Comparison of ENCODE assay signal across 8 cellular contexts in the genomic region with DNA sequence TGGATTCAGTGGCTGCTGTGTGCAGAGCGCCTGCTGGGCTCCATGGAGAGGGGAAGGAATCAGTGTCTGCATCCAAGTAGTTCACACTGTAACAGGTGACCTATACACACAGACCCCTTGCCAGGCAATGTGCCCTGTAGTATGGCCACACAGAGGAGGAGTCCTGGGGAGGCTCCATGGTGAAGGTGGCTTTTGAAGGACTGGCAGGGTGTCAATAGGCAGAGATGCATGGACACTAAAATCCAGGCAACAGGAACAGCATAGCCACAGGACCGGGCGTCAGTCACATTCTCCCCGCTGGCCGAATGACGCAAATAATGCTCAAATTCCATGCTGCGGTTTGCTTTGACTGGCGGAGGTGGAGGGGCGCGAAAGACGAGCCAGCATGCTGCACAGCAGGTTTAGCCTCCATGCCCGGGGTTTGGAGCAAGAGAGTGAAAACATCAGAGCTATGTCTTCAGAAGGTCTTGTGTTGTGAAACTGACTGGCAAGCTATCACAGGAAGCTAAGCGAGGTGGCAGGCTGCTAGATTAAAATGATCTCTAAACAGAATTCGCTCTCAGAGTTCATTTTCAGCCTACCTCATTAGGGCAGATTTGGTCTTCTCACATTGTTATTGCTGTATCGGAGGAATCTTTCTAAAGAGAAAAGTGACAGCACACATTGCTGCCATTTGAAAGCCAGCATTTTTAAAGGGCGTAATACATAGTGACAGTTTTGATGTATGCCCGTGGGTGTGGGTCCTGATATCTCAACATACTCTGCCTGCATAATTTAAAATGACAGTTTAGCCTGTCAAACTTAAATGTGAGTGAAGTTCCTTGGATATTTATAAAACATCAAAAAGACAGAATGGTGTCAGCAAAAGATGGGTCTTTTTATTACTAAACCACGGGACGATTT. TPM values are rescaled to one million over a fixed set of nuclear protein-coding genes. Genes with fewer than 3 reads are reported as not detected.
A peak's percentile ranks its signal among the peaks of the same experiment; 100 is the strongest.
DNase-seq lines count a peak whose midpoint lies in the region; ATAC-seq and TF ChIP-seq lines count a peak whose summit lies in the region.

No MANE protein-coding gene starts in this region.

- TF ChIP-seq CTCF in foreskin keratinocyte (conservative IDR thresholded peaks at IDR 0.05): peak; percentile 4

- H3K27ac ChIP-seq in foreskin keratinocyte: peak overlapping the region; percentile 95
- H3K27ac ChIP-seq in neuronal stem cell (replicated peaks; ENCODE audit: low read length): no peak overlapping the region

- DNase-seq in ACHN (peak; percentile 69), HK-2 (ENCODE audit: unreplicated experiment) (peak; percentile 68), RKO (ENCODE audit: low spot score) (peak; percentile 82), activated gamma-delta T cell treated with Interleukin-2 at 50 U/mL for 16 hours (peak; percentile 43), foreskin keratinocyte (peak; percentile 79 to 86), neuronal stem cell (ENCODE audit: low spot score) (no peak)
- DNase-seq in stimulated activated naive CD8-positive, alpha-beta T cell treated with anti-CD3 and anti-CD28 coated beads, Interleukin-15, amount 100 ng/mL, for 72 hours: peak; percentile 18 to 50

- no peaks in the 10 kb centered on the region for H3K9me3 ChIP-seq in neuronal stem cell (replicated peaks in 1 of 2; ENCODE audit: control insufficient read depth in 2 of 2, insufficient read depth in 1 of 2, low read depth in 1 of 2, low read length in 2 of 2)

- peak overlapping the region; percentile 100 for H3K27ac Mint-ChIP-seq in stimulated activated naive CD8-positive, alpha-beta T cell treated with anti-CD3 and anti-CD28 coated beads, Interleukin-15, amount 100 ng/mL, for 72 hours

- ATAC-seq in foreskin keratinocyte (peak; percentile 71), GM19395 (IDR thresholded peaks at IDR 0.05; ENCODE audit: unreplicated experiment) (no peak)
- ATAC-seq in stimulated activated naive CD8-positive, alpha-beta T cell treated with anti-CD3 and anti-CD28 coated beads, Interleukin-15, amount 100 ng/mL, for 72 hours: peak; percentile 17

- no peak overlapping the region for H3K4ac ChIP-seq in neuronal stem cell (ENCODE audit: low read length)

- H3K4me1 ChIP-seq in foreskin keratinocyte (peaks cover 22% of the 10 kb centered on the region), neuronal stem cell (ENCODE audit: control insufficient read depth in 2 of 2, insufficient read depth in 1 of 2, low read depth in 1 of 2, low read length in 2 of 2) (peaks cover 5 to 11% of the 10 kb centered on the region in 2 donors)

- H2BK5ac ChIP-seq in neuronal stem cell (ENCODE audit: low read length): no peak overlapping the region

- peak overlapping the region; percentile 27 for H3K4me2 ChIP-seq in neuronal stem cell (ENCODE audit: insufficient read depth, low read length, poor library complexity, severe bottlenecking)

- peak overlapping the region; percentile 100 for H3K4me3 Mint-ChIP-seq in stimulated activated naive CD8-positive, alpha-beta T cell treated with anti-CD3 and anti-CD28 coated beads, Interleukin-15, amount 100 ng/mL, for 72 hours

- peak overlapping the region; percentile 19 for H3K23ac ChIP-seq in neuronal stem cell (ENCODE audit: low read depth, low read length, poor library complexity)

- H2AK5ac ChIP-seq in neuronal stem cell (ENCODE audit: low read depth, low read length): no peak overlapping the region

- H3K9ac ChIP-seq in neuronal stem cell (ENCODE audit: low read depth, low read length, poor library complexity): no peak overlapping the region

- WGBS in neuronal stem cell (ENCODE audit: extremely low coverage in 2 of 2, insufficient read length in 2 of 2, insufficient replicate concordance in 1 of 2), 2 donors: no CpG with 5 or more reads among the region's 19 CpGs

- peaks cover 43% of the 10 kb centered on the region for H3K4me1 Mint-ChIP-seq in stimulated activated naive CD8-positive, alpha-beta T cell treated with anti-CD3 and anti-CD28 coated beads, Interleukin-15, amount 100 ng/mL, for 72 hours

- no peaks in the 10 kb centered on the region for H3K9me3 Mint-ChIP-seq in stimulated activated naive CD8-positive, alpha-beta T cell treated with anti-CD3 and anti-CD28 coated beads, Interleukin-15, amount 100 ng/mL, for 72 hours

- peaks cover 0 to 10% of the 10 kb centered on the region in 2 donors for H3K36me3 ChIP-seq in neuronal stem cell (replicated peaks in 1 of 2; ENCODE audit: control insufficient read depth in 2 of 2, insufficient read depth in 2 of 2, low read length in 2 of 2)

- in situ Hi-C loops in ACHN (cut with HindIII; ENCODE audit: low pct_ligation_motif_present, low pct_unique_long_range_greater_than_20kb, low sequenced_read_pairs): no loop called here

- no peak overlapping the region for H4K91ac ChIP-seq in neuronal stem cell (ENCODE audit: low read depth, low read length, poor library complexity)

- H3K27me3 ChIP-seq in foreskin keratinocyte: no peaks in the 10 kb centered on the region
- no peaks in the 10 kb centered on the region for H3K27me3 ChIP-seq in neuronal stem cell (ENCODE audit: control insufficient read depth in 3 of 3, insufficient read depth in 3 of 3, low read depth in 1 of 3, low read length in 3 of 3)

- no peak overlapping the region for H4K8ac ChIP-seq in neuronal stem cell (ENCODE audit: low read depth, low read length)

- H3K18ac ChIP-seq in neuronal stem cell (ENCODE audit: low read length): peak overlapping the region; percentile 58

- H2BK15ac ChIP-seq in neuronal stem cell (ENCODE audit: low read length): no peak overlapping the region

- no peak overlapping the region for H2BK120ac ChIP-seq in neuronal stem cell (ENCODE audit: low read depth, low read length)

- peaks cover 7% of the 10 kb centered on the region for H3K79me1 ChIP-seq in neuronal stem cell (ENCODE audit: low read depth, low read length)

- H2AFZ ChIP-seq in neuronal stem cell (ENCODE audit: low read length): peak overlapping the region; percentile 86

- no peak overlapping the region for H3K14ac ChIP-seq in neuronal stem cell (ENCODE audit: low read length)

- no peaks in the 10 kb centered on the region for H3K27me3 Mint-ChIP-seq in stimulated activated naive CD8-positive, alpha-beta T cell treated with anti-CD3 and anti-CD28 coated beads, Interleukin-15, amount 100 ng/mL, for 72 hours

- H3K4me3 ChIP-seq in neuronal stem cell (ENCODE audit: low read length in 2 of 2): peak overlapping the region in 1 of 2 donors; percentile 88

- H2BK12ac ChIP-seq in neuronal stem cell (ENCODE audit: low read length): no peak overlapping the region

RNA-seq across cellular contexts. Expression of a gene that starts 1.1 kb away (rescaled TPM):
- 29.1 and 31.8 TPM in 2 replicates for total RNA-seq in foreskin keratinocyte
- 19.2 and 21.9 TPM in 2 replicates for polyA plus RNA-seq in foreskin keratinocyte
- polyA plus RNA-seq in neuronal stem cell (2013, experiment 1 of 2): 31.5 TPM
- 31.3 TPM for polyA plus RNA-seq in neuronal stem cell (2013, experiment 2 of 2)

RNA-seq across cellular contexts. Expression of a gene that starts 58.0 kb away (rescaled TPM):
- total RNA-seq in foreskin keratinocyte: 14.4 and 19.1 TPM in 2 replicates
- polyA plus RNA-seq in foreskin keratinocyte: 14.1 and 16.4 TPM in 2 replicates
- 7.6 TPM for polyA plus RNA-seq in neuronal stem cell (2013, experiment 1 of 2)
- 8.1 TPM for polyA plus RNA-seq in neuronal stem cell (2013, experiment 2 of 2)
